1 cellular context compared by ENCODE assay signal in genomic region chr3:48432411-48433371, GRCh38.
A peak's percentile ranks its signal among the peaks of the same experiment; 100 is the strongest.
TF ChIP-seq lines count a peak whose summit lies in the region.

No MANE protein-coding gene starts in this region.

TF ChIP-seq in HepG2, 621 proteins besides CTCF, POLR2A, EP300 and RAD21 (continued from another document):
- TF ChIP-seq PBX2 (CRISPR knock-in tag; IDR thresholded peaks at IDR 0.05) (no peak), ZNF446 (CRISPR knock-in tag; IDR thresholded peaks at IDR 0.05) (0 out of 2 replicates have a peak, but pooled peaks have one; percentile 38), CERS6 (CRISPR knock-in tag; IDR thresholded peaks at IDR 0.05) (no peak), TRIM24 (CRISPR knock-in tag; IDR thresholded peaks at IDR 0.05) (no peak), ZNF256 (CRISPR knock-in tag; conservative IDR thresholded peaks at IDR 0.05) (no peak), CREB1 (IDR thresholded peaks at IDR 0.05) (no peak), CREB1 (CRISPR knock-in tag; IDR thresholded peaks at IDR 0.05) (no peak), MYPOP (CRISPR knock-in tag; IDR thresholded peaks at IDR 0.05) (no peak), RORA (CRISPR knock-in tag; IDR thresholded peaks at IDR 0.05) (no peak), ZNF224 (CRISPR knock-in tag; IDR thresholded peaks at IDR 0.05) (no peak), RXRB (CRISPR knock-in tag; IDR thresholded peaks at IDR 0.05; ENCODE audit: borderline replicate concordance) (no peak), ZNF552 (CRISPR knock-in tag; IDR thresholded peaks at IDR 0.05; ENCODE audit: borderline replicate concordance) (no peak), ZFY (CRISPR knock-in tag; IDR thresholded peaks at IDR 0.05) (0 out of 2 replicates have a peak, but pooled peaks have one; percentile 34), ATF4 (CRISPR knock-in tag; IDR thresholded peaks at IDR 0.05) (no peak), TBX3 (IDR thresholded peaks at IDR 0.05; ENCODE audit: borderline replicate concordance) (no peak), XRCC5 (optimal IDR thresholded peaks at IDR 0.05; ENCODE audit: low read length) (peak; percentile 7), HOMEZ (CRISPR knock-in tag; IDR thresholded peaks at IDR 0.05; ENCODE audit: low read depth) (no peak), MTERF4 (CRISPR knock-in tag; IDR thresholded peaks at IDR 0.05) (no peak)
